ENCODE assay signal across 35 cellular contexts in the genomic region with DNA sequence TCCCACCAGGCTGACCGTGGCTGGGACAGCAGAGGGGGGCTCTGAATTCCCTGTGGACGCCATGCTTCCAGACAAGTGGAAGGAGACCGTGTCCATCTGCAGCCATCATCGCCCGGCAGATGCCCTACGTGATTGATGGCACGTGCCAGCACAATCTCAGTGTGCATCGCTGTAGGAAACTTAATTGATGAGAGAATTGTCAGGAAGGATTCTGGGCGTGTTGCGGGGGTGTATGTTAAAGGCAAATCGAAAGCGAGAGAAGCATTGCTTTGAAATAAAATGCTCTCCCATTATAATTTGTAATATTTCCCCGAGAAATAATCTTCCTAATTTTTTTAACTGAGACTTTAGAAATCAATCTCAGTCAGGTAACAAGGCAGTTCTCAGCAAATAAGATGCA.
A peak's percentile ranks its signal among the peaks of the same experiment; 100 is the strongest.
DNase-seq lines count a peak whose midpoint lies in the region; TF ChIP-seq lines count a peak whose summit lies in the region.
"Had no signal": no experiment of that assay in that cellular context is flagged by ENCODE, and none has a peak within 500 bp of the region (broad histone marks: within the 10 kb centered on the region; RNA-seq: fewer than 3 reads in every experiment).

No MANE protein-coding gene starts in this region.

- TF ChIP-seq CTCF in H9 (conservative IDR thresholded peaks at IDR 0.05) (no peak), hepatocyte (IDR thresholded peaks at IDR 0.05; ENCODE audit: poor library complexity) (no peak)

- H3K4ac ChIP-seq in H9 (ENCODE audit: low read depth, low read length) (no peak overlapping the region), neuronal stem cell (ENCODE audit: low read length) (no peak overlapping the region)

- H2BK5ac ChIP-seq in H9 (ENCODE audit: insufficient read length, low read length): no peak overlapping the region
- no peak overlapping the region for H2BK5ac ChIP-seq in neuronal stem cell (ENCODE audit: low read length)

- no peaks in the 10 kb centered on the region; a peak in 1 of 5 replicates for H3K9me3 Mint-ChIP-seq in H9
- H3K9me3 Mint-ChIP-seq: CD4-positive, alpha-beta T cell; CD8-positive, alpha-beta T cell had no signal

- WGBS in H9 (ENCODE audit: extremely low coverage, insufficient read length, low lambda C conversion rate): no CpG with 5 or more reads among the region's 13 CpGs
- WGBS in neuronal stem cell (ENCODE audit: extremely low coverage in 2 of 2, insufficient read length in 2 of 2, insufficient replicate concordance in 1 of 2), 2 donors: no CpG with 5 or more reads among the region's 13 CpGs
- WGBS in hepatocyte (ENCODE audit: low lambda C conversion rate, missing lambda C conversion rate): 92% methylated on average over 13 of the region's 13 CpGs

- no peak overlapping the region for H3K9ac ChIP-seq in H9 (ENCODE audit: extremely low read depth, insufficient read length, low read length)
- H3K9ac ChIP-seq in neuronal stem cell (ENCODE audit: low read depth, low read length, poor library complexity): no peak overlapping the region
- H3K9ac ChIP-seq: BLaER1; BLaER1 treated with 17β-estradiol and CSF1 and Interleukin-3, amounts not matched to agents 10 nM and 100 nM had no signal

- H2BK12ac ChIP-seq in H9 (ENCODE audit: insufficient read length, low read depth, low read length) (no peak overlapping the region), neuronal stem cell (ENCODE audit: low read length) (no peak overlapping the region)

- no peak overlapping the region for H3K56ac ChIP-seq in H9 (ENCODE audit: insufficient read length, low read depth, low read length)

- H3K9me2 ChIP-seq in hepatocyte (replicated peaks; ENCODE audit: insufficient read depth): no peaks in the 10 kb centered on the region

- H3K4me1 ChIP-seq in H9 (ENCODE audit: insufficient read depth, low read length): peaks cover 2% of the 10 kb centered on the region; the same call in 1 of the 2 replicates
- H3K4me1 ChIP-seq in neuronal stem cell (ENCODE audit: control insufficient read depth in 2 of 2, insufficient read depth in 1 of 2, low read depth in 1 of 2, low read length in 2 of 2): peaks cover 0 to 1% of the 10 kb centered on the region in 2 donors
- H3K4me1 ChIP-seq in hepatocyte (ENCODE audit: insufficient read depth): no peaks in the 10 kb centered on the region
- H3K4me1 ChIP-seq: A549, BE2C had no signal

- no peak overlapping the region for H3K27ac Mint-ChIP-seq in H9
- H3K27ac Mint-ChIP-seq: B cell; CD4-positive, alpha-beta memory T cell; CD4-positive, alpha-beta T cell; CD4-positive, CD25-positive, alpha-beta regulatory T cell; CD8-positive, alpha-beta memory T cell; CD8-positive, alpha-beta T cell had no signal

- peaks cover 55% of the 10 kb centered on the region for H3K27me3 Mint-ChIP-seq in H9 (ENCODE audit: low read depth)
- H3K27me3 Mint-ChIP-seq: B cell; CD4-positive, alpha-beta memory T cell; CD4-positive, alpha-beta T cell; CD4-positive, CD25-positive, alpha-beta regulatory T cell; CD8-positive, alpha-beta memory T cell had no signal

- H3K9me3 ChIP-seq in H9 (ENCODE audit: control insufficient read depth, low read depth, low read length): no peaks in the 10 kb centered on the region
- no peaks in the 10 kb centered on the region for H3K9me3 ChIP-seq in neuronal stem cell (replicated peaks in 1 of 2; ENCODE audit: control insufficient read depth in 2 of 2, insufficient read depth in 1 of 2, low read depth in 1 of 2, low read length in 2 of 2)
- no peaks in the 10 kb centered on the region for H3K9me3 ChIP-seq in hepatocyte (ENCODE audit: low read depth)
- no peaks in the 10 kb centered on the region for H3K9me3 ChIP-seq in MG63
- H3K9me3 ChIP-seq: A549, BE2C, BLaER1, Caco-2 had no signal

- H4K5ac ChIP-seq in H9 (ENCODE audit: insufficient read length, low read depth, low read length): no peak overlapping the region

- H3K36me3 Mint-ChIP-seq in H9 (ENCODE audit: insufficient read depth in 1 of 3, low read depth in 3 of 3): no peaks in the 10 kb centered on the region; a peak in 1 of 7 replicates
- H3K36me3 Mint-ChIP-seq: CD14-positive monocyte; CD4-positive, alpha-beta memory T cell; CD4-positive, CD25-positive, alpha-beta regulatory T cell; CD8-positive, alpha-beta memory T cell; CD8-positive, alpha-beta T cell had no signal

- intact Hi-C loops in head of caudate nucleus (cut with DNase I): no loop called here

- H3K79me1 ChIP-seq in H9 (ENCODE audit: insufficient read depth, low read depth, low read length, poor library complexity, severe bottlenecking) (no peaks in the 10 kb centered on the region), neuronal stem cell (ENCODE audit: low read depth, low read length) (no peaks in the 10 kb centered on the region)

- no peak overlapping the region for H2BK20ac ChIP-seq in H9 (ENCODE audit: low read depth, low read length, poor library complexity, severe bottlenecking)

- H3K27me3 ChIP-seq in H9 (ENCODE audit: insufficient read depth, low read length) (peaks cover 3% of the 10 kb centered on the region; the same call in 1 of the 2 replicates), neuronal stem cell (ENCODE audit: control insufficient read depth in 3 of 3, insufficient read depth in 3 of 3, low read depth in 1 of 3, low read length in 3 of 3) (peaks cover 0 to 6% (median 0%) of the 10 kb centered on the region in 3 experiments), hepatocyte (no peaks in the 10 kb centered on the region), MG63 (no peaks in the 10 kb centered on the region)
- H3K27me3 ChIP-seq: BE2C; BLaER1; BLaER1 treated with 17β-estradiol and CSF1 and Interleukin-3, amounts not matched to agents 10 nM and 100 nM had no signal

- no peak overlapping the region for H2AK5ac ChIP-seq in H9 (ENCODE audit: insufficient read length, low read length)
- no peak overlapping the region for H2AK5ac ChIP-seq in neuronal stem cell (ENCODE audit: low read depth, low read length)

- peaks cover 12 to 13% of the 10 kb centered on the region in 2 experiments for H3K4me1 Mint-ChIP-seq in H9
- H3K4me1 Mint-ChIP-seq: B cell; CD14-positive monocyte; CD4-positive, alpha-beta memory T cell; CD4-positive, CD25-positive, alpha-beta regulatory T cell; CD8-positive, alpha-beta memory T cell had no signal

- no peak overlapping the region for H3K27ac ChIP-seq in H9 (ENCODE audit: insufficient read length, low read depth, low read length)
- no peak overlapping the region for H3K27ac ChIP-seq in neuronal stem cell (replicated peaks; ENCODE audit: low read length)
- no peak overlapping the region for H3K27ac ChIP-seq in hepatocyte
- H3K27ac ChIP-seq: 22Rv1; A549; BLaER1; BLaER1 treated with 17β-estradiol and CSF1 and Interleukin-3, amounts not matched to agents 10 nM and 100 nM; C4-2B had no signal

- DNase-seq in H9: no peak
- DNase-seq in head of caudate nucleus: peak in 22 of 42 donors; percentile 10 to 60 (median 34)
- no peak for DNase-seq in neuronal stem cell (ENCODE audit: low spot score)
- DNase-seq in putamen (ENCODE audit: low spot score): peak; percentile 9
- DNase-seq in NCI-H2227 (lab: John Stamatoyannopoulos, UW; ENCODE audit: unreplicated experiment): no peak
- DNase-seq in SHP77 (lab: John Stamatoyannopoulos, UW): no peak
- DNase-seq in hepatocyte (ENCODE audit: low spot score): no peak
- no peak for DNase-seq in MG63
- DNase-seq: 8988T; ACHN; AML-193; BE2C; C1 segment of cervical spinal cord; Caco-2; Calu3; CD4-positive, alpha-beta memory T cell; CD4-positive, alpha-beta T cell; CD4-positive, CD25-positive, alpha-beta regulatory T cell; CD8-positive, alpha-beta memory T cell; CD8-positive, alpha-beta T cell; COR-L47; DMS 273 treated with DMSO at 0.1 percent for 48 hours; DMS153; DMS53; DMS79; DMS79 treated with DMSO at 0.1 percent for 48 hours; DND-41; EL had no signal

- H2BK120ac ChIP-seq in H9 (ENCODE audit: low read depth, low read length, poor library complexity, severe bottlenecking) (no peak overlapping the region), neuronal stem cell (ENCODE audit: low read depth, low read length) (no peak overlapping the region)

- H3K36me3 ChIP-seq in neuronal stem cell (replicated peaks in 1 of 2; ENCODE audit: control insufficient read depth in 2 of 2, insufficient read depth in 2 of 2, low read length in 2 of 2): no peaks in the 10 kb centered on the region
- no peaks in the 10 kb centered on the region for H3K36me3 ChIP-seq in hepatocyte (replicated peaks; ENCODE audit: insufficient read depth, low read depth)
- H3K36me3 ChIP-seq in MG63: no peaks in the 10 kb centered on the region
- H3K36me3 ChIP-seq: BE2C; BLaER1; BLaER1 treated with 17β-estradiol and CSF1 and Interleukin-3, amounts not matched to agents 10 nM and 100 nM had no signal

- H2AFZ ChIP-seq in H9 (ENCODE audit: low read length) (no peak overlapping the region), neuronal stem cell (ENCODE audit: low read length) (no peak overlapping the region), hepatocyte (no peak overlapping the region)

- H3K79me2 ChIP-seq in H9 (ENCODE audit: insufficient read depth, low read length) (no peaks in the 10 kb centered on the region), hepatocyte (no peaks in the 10 kb centered on the region)

- H3K23me2 ChIP-seq in H9 (ENCODE audit: insufficient read length, low read depth, low read length, poor library complexity, severe bottlenecking): no peaks in the 10 kb centered on the region

- no peak overlapping the region for H4K8ac ChIP-seq in H9 (replicated peaks; ENCODE audit: insufficient read length, low read depth, low read length)
- H4K8ac ChIP-seq in neuronal stem cell (ENCODE audit: low read depth, low read length): no peak overlapping the region

- H2BK15ac ChIP-seq in H9 (ENCODE audit: low read depth, low read length) (no peak overlapping the region), neuronal stem cell (ENCODE audit: low read length) (no peak overlapping the region)

- no peak overlapping the region for H4K91ac ChIP-seq in H9 (ENCODE audit: insufficient read length, low read depth, low read length)
- no peak overlapping the region for H4K91ac ChIP-seq in neuronal stem cell (ENCODE audit: low read depth, low read length, poor library complexity)

- H3K23ac ChIP-seq in H9 (ENCODE audit: insufficient read length, low read depth, low read length) (no peak overlapping the region), neuronal stem cell (ENCODE audit: low read depth, low read length, poor library complexity) (peak overlapping the region; percentile 32)

- no peaks in the 10 kb centered on the region for H4K20me1 ChIP-seq in H9 (ENCODE audit: control insufficient read depth, insufficient read depth, insufficient read length)
- no peaks in the 10 kb centered on the region for H4K20me1 ChIP-seq in hepatocyte (ENCODE audit: insufficient read depth, poor library complexity, severe bottlenecking)
- H4K20me1 ChIP-seq: BLaER1; BLaER1 treated with 17β-estradiol and CSF1 and Interleukin-3, amounts not matched to agents 10 nM and 100 nM had no signal

- no peak overlapping the region for H3T11ph ChIP-seq in H9 (ENCODE audit: low read length)

- no peak overlapping the region for H3K4me3 Mint-ChIP-seq in H9
- H3K4me3 Mint-ChIP-seq: B cell; CD14-positive monocyte; CD4-positive, alpha-beta memory T cell; CD4-positive, alpha-beta T cell; CD4-positive, CD25-positive, alpha-beta regulatory T cell; CD8-positive, alpha-beta memory T cell; CD8-positive, alpha-beta T cell had no signal

- H3K18ac ChIP-seq in H9 (ENCODE audit: insufficient read length, low read depth, low read length) (peak overlapping the region; percentile 25), neuronal stem cell (ENCODE audit: low read length) (no peak overlapping the region)

- no peak overlapping the region for H3K14ac ChIP-seq in H9 (ENCODE audit: insufficient read depth, low read length)
- no peak overlapping the region for H3K14ac ChIP-seq in neuronal stem cell (ENCODE audit: low read length)

- H3K4me2 ChIP-seq in H9 (ENCODE audit: insufficient read depth, insufficient read length, low read length) (no peak overlapping the region), neuronal stem cell (ENCODE audit: insufficient read depth, low read length, poor library complexity, severe bottlenecking) (no peak overlapping the region), hepatocyte (no peak overlapping the region)
- H3K4me2 ChIP-seq: A549; BLaER1; BLaER1 treated with 17β-estradiol and CSF1 and Interleukin-3, amounts not matched to agents 10 nM and 100 nM had no signal

- H3K4me3 ChIP-seq in neuronal stem cell (ENCODE audit: low read length in 2 of 2) (no peak overlapping the region), hepatocyte (no peak overlapping the region), MG63 (no peak overlapping the region)
- H3K4me3 ChIP-seq: A549; BLaER1; BLaER1 treated with 17β-estradiol and CSF1 and Interleukin-3, amounts not matched to agents 10 nM and 100 nM had no signal

Comparison
In these comparisons a context has a peak if more than half of its experiments do, and no peak if none do; other contexts are left out.
1. DNase-seq: peak in head of caudate nucleus (22 of 42) and putamen (single experiment); none in H9 (single experiment), neuronal stem cell (single experiment), NCI-H2227 (single experiment), SHP77 (0 of 2), hepatocyte (single experiment) and MG63 (single experiment).